13 cellular contexts compared by ENCODE assay signal in the genomic region with DNA sequence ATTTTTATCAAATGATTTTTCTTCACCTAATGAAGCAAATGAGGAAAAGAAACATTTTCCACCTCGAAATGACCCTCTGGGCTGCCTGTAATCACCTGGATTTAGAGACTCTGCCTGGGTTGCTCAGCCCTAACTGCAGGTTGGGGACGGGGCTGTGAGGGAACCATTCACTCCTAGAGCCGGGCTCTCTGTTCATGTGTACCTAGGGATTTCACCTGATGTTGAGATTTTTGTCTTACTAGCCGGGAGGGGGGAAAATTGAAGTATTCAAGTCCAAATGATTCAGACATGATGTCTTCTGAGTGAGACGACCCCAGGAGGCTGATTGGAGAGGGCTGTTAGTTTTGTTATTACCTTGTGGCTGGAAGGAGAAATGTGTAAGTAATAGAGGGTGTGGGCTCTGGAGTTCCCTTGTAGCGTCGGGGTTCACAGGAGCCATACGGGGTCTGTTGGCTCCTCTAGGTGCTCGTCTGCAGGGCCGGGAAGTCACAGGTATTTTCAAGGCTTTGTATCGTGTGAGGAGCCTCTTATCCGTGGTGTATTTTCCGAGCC. TPM values are rescaled to one million over a fixed set of nuclear protein-coding genes. Genes with fewer than 3 reads are reported as not detected.
DNase-seq lines count a peak whose midpoint lies in the region; ATAC-seq, FAIRE-seq and TF ChIP-seq lines count a peak whose summit lies in the region.
"Had no signal": no experiment of that assay in that cellular context is flagged by ENCODE, and none has a peak within 500 bp of the region (broad histone marks: within the 10 kb centered on the region; RNA-seq: fewer than 3 reads in every experiment).

No MANE protein-coding gene starts in this region.

- peaks cover 7% of the 10 kb centered on the region; the same call in 1 of the 2 replicates for H4K20me1 ChIP-seq in HepG2 (ENCODE audit: insufficient read depth, low read length)

- no peak for TF ChIP-seq EP300 in HepG2 (IDR thresholded peaks at IDR 0.05; ENCODE audit: low read depth in 2 of 2, low read length in 2 of 2)
- no peak for TF ChIP-seq EP300 in HepG2 (CRISPR knock-in tag; IDR thresholded peaks at IDR 0.05; ENCODE audit: borderline replicate concordance)

- H3K4me3 ChIP-seq in HepG2 (replicated peaks in 1 of 3; ENCODE audit: insufficient read depth in 1 of 3, low read depth in 2 of 3, low read length in 3 of 3), result no peak overlapping the region
- H3K4me3 ChIP-seq: right atrium auricular region had no signal

- peaks cover 42% of the 10 kb centered on the region for H3K4me1 Mint-ChIP-seq in activated CD4-positive, alpha-beta T cell treated with anti-CD3 and anti-CD28 coated beads for 36 hours
- H3K4me1 Mint-ChIP-seq in chondrocyte (ENCODE audit: low read depth), result peaks cover 5% of the 10 kb centered on the region
- peaks cover 42% of the 10 kb centered on the region for H3K4me1 Mint-ChIP-seq in stimulated activated effector memory CD8-positive, alpha-beta T cell treated with anti-CD3 and anti-CD28 coated beads, Interleukin-12 subunit alpha, Interleukin-12 subunit beta, amount 100 ng/mL, for 72 hours

- peak overlapping the region; percentile 35 for H3K27ac ChIP-seq in KOPT-K1 (ENCODE audit: low read depth, low read length, poor library complexity, severe bottlenecking)
- no peak overlapping the region for H3K27ac ChIP-seq in HepG2 (ENCODE audit: extremely low read length, insufficient read depth, low read length)
- H3K27ac ChIP-seq: right atrium auricular region had no signal

- TF ChIP-seq POLR2A in HepG2 (IDR thresholded peaks at IDR 0.05; ENCODE audit: insufficient read depth in 1 of 2, low read depth in 2 of 2, low read length in 2 of 2), result no peak

- peaks cover 17% of the 10 kb centered on the region for H3K4me1 ChIP-seq in HepG2 (ENCODE audit: insufficient read depth, low read length)
- H3K4me1 ChIP-seq: right atrium auricular region had no signal

- no peaks in the 10 kb centered on the region for H3K79me2 ChIP-seq in HepG2 (ENCODE audit: insufficient read depth, low read length)

- intact Hi-C loops in activated CD4-positive, alpha-beta T cell treated with anti-CD3 and anti-CD28 coated beads for 36 hours (cut with DNase I, micrococcal nuclease), result loop anchor here in 1 of 2 experiments (1.0 to 2.0 kb wide), 3 partner anchors 18 to 52 kb away; a partner anchor contains a TSS
- intact Hi-C loops in HepG2 (cut with micrococcal nuclease; ENCODE audit: unreplicated experiment), result no loop called here

- ATAC-seq in activated CD4-positive, alpha-beta T cell treated with anti-CD3 and anti-CD28 coated beads for 36 hours, result peak; percentile 71
- peak; percentile 70 for ATAC-seq in stimulated activated effector memory CD8-positive, alpha-beta T cell treated with anti-CD3 and anti-CD28 coated beads, Interleukin-12 subunit alpha, Interleukin-12 subunit beta, amount 100 ng/mL, for 72 hours
- no peak for ATAC-seq in HepG2
- ATAC-seq: left ventricle myocardium superior had no signal

- POLR2A ChIA-PET in activated CD4-positive, alpha-beta T cell treated with anti-CD3 and anti-CD28 coated beads for 36 hours (lab: Charles Lee), result interaction anchor here (0.5 to 1.3 kb wide), 2 partner anchors 10 to 19 kb away, joined by 3 read pairs; no protein-coding TSS in a partner anchor
- POLR2A ChIA-PET in GM10248 (lab: Yijun Ruan, JAX) (no interaction called here), HepG2 (lab: Yijun Ruan, JAX) (no interaction called here)

- no TSS peak for BruUV-seq in HepG2 (replicated peaks; lab: Mats Ljungman, UMichigan)

- peak; percentile 49 for DNase-seq in activated CD4-positive, alpha-beta T cell treated with anti-CD3 and anti-CD28 coated beads for 36 hours
- DNase-seq in activated CD4-positive, alpha-beta T cell treated with anti-CD3 and anti-CD28 coated beads, Interleukin-2, amount 50 U/mL, for 1 hour, result no peak
- no peak for DNase-seq in chondrocyte (ENCODE audit: low spot score)
- no peak for DNase-seq in stimulated activated effector memory CD8-positive, alpha-beta T cell treated with anti-CD3 and anti-CD28 coated beads, Interleukin-12 subunit alpha, Interleukin-12 subunit beta, amount 100 ng/mL, for 72 hours (ENCODE audit: low spot score in 2 of 2)
- DNase-seq in inferior parietal cortex (ENCODE audit: extremely low spot score), result no peak
- no peak for DNase-seq in GM10248 (ENCODE audit: extremely low spot score)
- DNase-seq in HepG2 (ENCODE audit: low spot score), result no peak
- DNase-seq: left ventricle myocardium superior, SHP77 treated with DMSO at 0.1 percent for 48 hours had no signal

- no peak overlapping the region for H3K9ac ChIP-seq in HepG2 (ENCODE audit: insufficient read depth, low read depth, low read length)

- H3K4me2 ChIP-seq in HepG2 (ENCODE audit: low read depth, low read length), result no peak overlapping the region

- H3K36me3 ChIP-seq in KOPT-K1 (ENCODE audit: insufficient read depth, low read length) (peaks cover 68% of the 10 kb centered on the region), HepG2 (replicated peaks in 1 of 2; ENCODE audit: control insufficient read depth in 1 of 2, insufficient read depth in 2 of 2, low read length in 2 of 2) (peaks cover 16 to 44% of the 10 kb centered on the region in 2 experiments; a peak in 4 of 5 replicates)

- peak overlapping the region; percentile 95 for H3K27ac Mint-ChIP-seq in activated CD4-positive, alpha-beta T cell treated with anti-CD3 and anti-CD28 coated beads for 36 hours
- H3K27ac Mint-ChIP-seq in chondrocyte (ENCODE audit: unreplicated experiment), result peak overlapping the region; percentile 22
- peak overlapping the region; percentile 92 for H3K27ac Mint-ChIP-seq in stimulated activated effector memory CD8-positive, alpha-beta T cell treated with anti-CD3 and anti-CD28 coated beads, Interleukin-12 subunit alpha, Interleukin-12 subunit beta, amount 100 ng/mL, for 72 hours

- TF ChIP-seq RAD21 in HepG2 (CRISPR knock-in tag; IDR thresholded peaks at IDR 0.05), result no peak

- H3K9me3 ChIP-seq in KOPT-K1 (ENCODE audit: insufficient read depth, low read length, poor library complexity, severe bottlenecking), result no peaks in the 10 kb centered on the region
- no peaks in the 10 kb centered on the region for H3K9me3 ChIP-seq in HepG2 (ENCODE audit: low read length)
- H3K9me3 ChIP-seq: right atrium auricular region had no signal

- no peak for TF ChIP-seq CTCF in chondrocyte (IDR thresholded peaks at IDR 0.05)
- no peak for TF ChIP-seq CTCF in GM10248 (IDR thresholded peaks at IDR 0.05; ENCODE audit: control extremely low read depth, extremely low read depth, low read depth, missing control alignments)
- TF ChIP-seq CTCF in HepG2 (CRISPR knock-in tag; IDR thresholded peaks at IDR 0.05), result no peak

- 94% methylated on average over 13 of the region's 13 CpGs for WGBS in HepG2 (ENCODE audit: low lambda C conversion rate)

- no peak overlapping the region for H2AFZ ChIP-seq in HepG2 (ENCODE audit: low read length)

- H3K36me3 Mint-ChIP-seq in activated CD4-positive, alpha-beta T cell treated with anti-CD3 and anti-CD28 coated beads for 36 hours (ENCODE audit: low read depth), result peaks cover 51% of the 10 kb centered on the region
- peaks cover 22% of the 10 kb centered on the region for H3K36me3 Mint-ChIP-seq in chondrocyte (ENCODE audit: low read depth)
- H3K36me3 Mint-ChIP-seq in stimulated activated effector memory CD8-positive, alpha-beta T cell treated with anti-CD3 and anti-CD28 coated beads, Interleukin-12 subunit alpha, Interleukin-12 subunit beta, amount 100 ng/mL, for 72 hours, result peaks cover 93% of the 10 kb centered on the region

- no peaks in the 10 kb centered on the region for H3K27me3 Mint-ChIP-seq in activated CD4-positive, alpha-beta T cell treated with anti-CD3 and anti-CD28 coated beads for 36 hours
- no peaks in the 10 kb centered on the region for H3K27me3 Mint-ChIP-seq in chondrocyte (ENCODE audit: low read depth)

- FAIRE-seq in HepG2 (lab: Jason Lieb, UNC), result no peak
- FAIRE-seq: A204.1 had no signal

- in situ Hi-C loops in HepG2 (cut with HindIII; ENCODE audit: extremely low pct_ligation_motif_present, low pct_unique_long_range_greater_than_20kb), result loop anchor here (5.0 kb wide), 1 partner anchor 38 kb away; no protein-coding TSS in a partner anchor

- H3K4me3 Mint-ChIP-seq in activated CD4-positive, alpha-beta T cell treated with anti-CD3 and anti-CD28 coated beads for 36 hours, result peak overlapping the region; percentile 64
- no peak overlapping the region for H3K4me3 Mint-ChIP-seq in chondrocyte (ENCODE audit: unreplicated experiment)
- H3K4me3 Mint-ChIP-seq in stimulated activated effector memory CD8-positive, alpha-beta T cell treated with anti-CD3 and anti-CD28 coated beads, Interleukin-12 subunit alpha, Interleukin-12 subunit beta, amount 100 ng/mL, for 72 hours, result peak overlapping the region; percentile 67
- H3K4me3 Mint-ChIP-seq: nephron had no signal

- no peaks in the 10 kb centered on the region for H3K27me3 ChIP-seq in HepG2 (ENCODE audit: control insufficient read depth in 1 of 2, insufficient read depth in 2 of 2, low read length in 2 of 2)
- H3K27me3 ChIP-seq: right atrium auricular region had no signal

- CTCF ChIA-PET in activated CD4-positive, alpha-beta T cell treated with anti-CD3 and anti-CD28 coated beads for 36 hours (lab: Charles Lee), result interaction anchor here (0.8 to 1.1 kb wide), 5 partner anchors 8 to 276 kb away, joined by 3 to 5 read pairs (median 3); no protein-coding TSS in a partner anchor
- CTCF ChIA-PET in GM10248 (lab: Yijun Ruan, JAX) (interaction anchor here (1.0 to 1.4 kb wide), 2 partner anchors 10 kb away, joined by 3 read pairs; no protein-coding TSS in a partner anchor), HepG2 (lab: Yijun Ruan, JAX; ENCODE audit: low intra/inter-chr PET ratio, low total read pairs) (no interaction called here)

- no peaks in the 10 kb centered on the region for H3K9me3 Mint-ChIP-seq in activated CD4-positive, alpha-beta T cell treated with anti-CD3 and anti-CD28 coated beads for 36 hours (ENCODE audit: low read depth)
- no peaks in the 10 kb centered on the region for H3K9me3 Mint-ChIP-seq in chondrocyte (ENCODE audit: low read depth)
- H3K9me3 Mint-ChIP-seq in stimulated activated effector memory CD8-positive, alpha-beta T cell treated with anti-CD3 and anti-CD28 coated beads, Interleukin-12 subunit alpha, Interleukin-12 subunit beta, amount 100 ng/mL, for 72 hours, result no peaks in the 10 kb centered on the region
- H3K9me3 Mint-ChIP-seq: nephron had no signal

RNA-seq across cellular contexts. Expression of a gene that starts 42.3 kb away (rescaled TPM):
- total RNA-seq in activated CD4-positive, alpha-beta T cell treated with anti-CD3 and anti-CD28 coated beads for 36 hours, result 10 to 100 TPM; 28.9 to 54.1 TPM
- total RNA-seq in chondrocyte (0.36 to 2.5 TPM (median 1.9 TPM) in 3 replicates), HepG2 (2016; rRNA removed; fragmentation: Illumina TruSeq; extraction: Trizol) (17.0 and 17.7 TPM in 2 replicates)
- 3.0 and 3.7 TPM in 2 replicates for total RNA-seq in HepG2 (2016; cell fraction: cytosol; rRNA removed; fragmentation: Illumina TruSeq; extraction: Trizol; ENCODE audit: low read depth)
- total RNA-seq in HepG2 (2016; cell fraction: insoluble cytoplasmic fraction; rRNA removed; fragmentation: Illumina TruSeq; extraction: Trizol), result 19.8 TPM in 2 replicates
- 4.1 and 5.3 TPM in 2 replicates for total RNA-seq in HepG2 (2016; cell fraction: membrane; rRNA removed; fragmentation: Illumina TruSeq; extraction: Trizol)
- 10.7 and 12.9 TPM in 2 replicates for total RNA-seq in HepG2 (2016; cell fraction: nucleus; rRNA removed; fragmentation: Illumina TruSeq; extraction: Trizol)
- 7.7 and 9.6 TPM in 2 replicates for polyA plus RNA-seq in HepG2 (2011; rRNA removed)
- polyA plus RNA-seq in HepG2 (2011; cell fraction: cytosol; rRNA removed), result 8.8 and 8.9 TPM in 2 replicates
- polyA plus RNA-seq in HepG2 (2011; cell fraction: nucleus; rRNA removed), result 16.7 and 17.7 TPM in 2 replicates
- 7.5 and 10.4 TPM in 2 replicates for polyA plus RNA-seq in HepG2 (2012)
- polyA plus RNA-seq in HepG2 (2016; cell fraction: cytosol; fragmentation: Illumina TruSeq; extraction: Trizol; ENCODE audit: low read depth), result 0.66 and 0.87 TPM in 2 replicates
- 9.5 and 12.0 TPM in 2 replicates for polyA plus RNA-seq in HepG2 (2016; cell fraction: insoluble cytoplasmic fraction; fragmentation: Illumina TruSeq; extraction: Trizol; ENCODE audit: low read depth)
- 0.99 and 1.2 TPM in 2 replicates for polyA plus RNA-seq in HepG2 (2016; cell fraction: membrane; fragmentation: Illumina TruSeq; extraction: Trizol; ENCODE audit: low read depth)
- polyA plus RNA-seq in HepG2 (2016; cell fraction: nucleus; fragmentation: Illumina TruSeq; extraction: Trizol; ENCODE audit: insufficient read depth, low read depth), result 13.3 and 15.6 TPM in 2 replicates
- 18.7 and 28.7 TPM in 2 replicates for polyA minus RNA-seq in HepG2 (2011; rRNA and poly(A)+ RNA removed; ENCODE audit: low replicate concordance)
- 6.6 and 6.7 TPM in 2 replicates for polyA minus RNA-seq in HepG2 (2011; cell fraction: cytosol; rRNA and poly(A)+ RNA removed)
- 12.1 and 13.9 TPM in 2 replicates for polyA minus RNA-seq in HepG2 (2011; cell fraction: nucleus; rRNA and poly(A)+ RNA removed)

RNA-seq across cellular contexts. Expression of a gene that starts 52.8 kb away (rescaled TPM):
- total RNA-seq in activated CD4-positive, alpha-beta T cell treated with anti-CD3 and anti-CD28 coated beads for 36 hours, result 10 to 100 TPM; 40.2 to 58.7 TPM
- total RNA-seq in chondrocyte (31.0 to 41.8 TPM (median 37.0 TPM) in 3 replicates), HepG2 (2016; rRNA removed; fragmentation: Illumina TruSeq; extraction: Trizol) (15.2 and 16.5 TPM in 2 replicates)
- total RNA-seq in HepG2 (2016; cell fraction: cytosol; rRNA removed; fragmentation: Illumina TruSeq; extraction: Trizol; ENCODE audit: low read depth), result 16.6 and 17.0 TPM in 2 replicates
- 12.6 and 17.1 TPM in 2 replicates for total RNA-seq in HepG2 (2016; cell fraction: insoluble cytoplasmic fraction; rRNA removed; fragmentation: Illumina TruSeq; extraction: Trizol)
- total RNA-seq in HepG2 (2016; cell fraction: membrane; rRNA removed; fragmentation: Illumina TruSeq; extraction: Trizol), result 18.2 and 18.5 TPM in 2 replicates
- total RNA-seq in HepG2 (2016; cell fraction: nucleus; rRNA removed; fragmentation: Illumina TruSeq; extraction: Trizol), result 25.8 and 26.3 TPM in 2 replicates
- 10.6 TPM in 2 replicates for polyA plus RNA-seq in HepG2 (2011; rRNA removed)
- 6.4 and 7.4 TPM in 2 replicates for polyA plus RNA-seq in HepG2 (2011; cell fraction: cytosol; rRNA removed)
- polyA plus RNA-seq in HepG2 (2011; cell fraction: nucleus; rRNA removed), result 33.8 and 34.4 TPM in 2 replicates
- 9.8 and 12.7 TPM in 2 replicates for polyA plus RNA-seq in HepG2 (2012)
- 12.1 and 12.5 TPM in 2 replicates for polyA plus RNA-seq in HepG2 (2016; cell fraction: cytosol; fragmentation: Illumina TruSeq; extraction: Trizol; ENCODE audit: low read depth)
- polyA plus RNA-seq in HepG2 (2016; cell fraction: insoluble cytoplasmic fraction; fragmentation: Illumina TruSeq; extraction: Trizol; ENCODE audit: low read depth), result 9.5 and 11.9 TPM in 2 replicates
- 10.0 and 10.8 TPM in 2 replicates for polyA plus RNA-seq in HepG2 (2016; cell fraction: membrane; fragmentation: Illumina TruSeq; extraction: Trizol; ENCODE audit: low read depth)
- 30.3 and 54.6 TPM in 2 replicates for polyA plus RNA-seq in HepG2 (2016; cell fraction: nucleus; fragmentation: Illumina TruSeq; extraction: Trizol; ENCODE audit: insufficient read depth, low read depth)
- 19.6 and 41.6 TPM in 2 replicates for polyA minus RNA-seq in HepG2 (2011; rRNA and poly(A)+ RNA removed; ENCODE audit: low replicate concordance)
- polyA minus RNA-seq in HepG2 (2011; cell fraction: cytosol; rRNA and poly(A)+ RNA removed), result 6.8 and 7.4 TPM in 2 replicates
- polyA minus RNA-seq in HepG2 (2011; cell fraction: nucleus; rRNA and poly(A)+ RNA removed), result 27.6 and 28.3 TPM in 2 replicates

Comparison
In these comparisons a context has a peak if more than half of its experiments do, and no peak if none do; other contexts are left out.
1. H3K27ac Mint-ChIP-seq: peak in every context shown above with its lines; median percentile 95 in activated CD4-positive, alpha-beta T cell treated with anti-CD3 and anti-CD28 coated beads for 36 hours; 92 in stimulated activated effector memory CD8-positive, alpha-beta T cell treated with anti-CD3 and anti-CD28 coated beads, Interleukin-12 subunit alpha, Interleukin-12 subunit beta, amount 100 ng/mL, for 72 hours; 22 in chondrocyte.